Comparison of ENCODE assay signal across 1 cellular context in the genomic region with DNA sequence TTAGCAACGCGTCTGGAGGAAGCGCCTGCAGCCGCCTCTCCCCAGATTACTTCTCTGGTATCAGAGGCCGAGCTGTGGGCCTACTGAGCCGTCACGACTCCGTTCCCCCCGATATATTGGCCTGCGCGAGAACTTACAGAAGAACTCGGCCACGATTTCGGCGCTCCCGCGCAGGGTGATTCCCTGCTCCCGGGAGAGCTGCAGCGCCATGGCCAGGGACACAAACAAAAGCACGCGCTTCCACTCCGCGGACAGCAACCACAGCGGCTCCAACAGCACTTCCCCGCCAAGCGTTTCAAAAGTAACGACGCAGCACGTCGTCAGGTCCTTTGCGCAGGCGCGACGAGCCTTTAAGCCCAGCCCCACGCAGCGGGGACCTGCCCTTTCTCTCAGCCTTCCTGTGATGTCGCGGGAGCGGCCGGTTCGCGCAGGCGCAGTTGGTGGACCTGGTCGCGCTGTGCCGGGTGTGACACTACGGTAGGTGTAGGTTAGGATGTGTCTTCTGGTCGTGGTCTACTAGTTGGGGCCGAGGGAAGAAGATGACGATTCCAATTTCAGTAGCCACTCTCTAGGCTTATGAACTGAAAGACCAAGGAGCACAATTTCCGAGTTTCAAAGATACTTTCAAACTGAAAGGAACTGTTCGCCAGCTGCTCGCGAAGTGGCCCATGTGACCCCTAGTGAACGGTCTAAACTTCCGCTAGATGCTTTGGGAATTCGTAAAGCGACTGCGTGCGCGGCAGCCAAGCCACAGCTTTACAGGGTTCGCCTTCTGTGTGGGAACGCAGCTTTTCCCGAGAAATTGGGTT.
TF ChIP-seq lines count a peak whose summit lies in the region.

Gene MAD2L1, minus strand, starts transcription at position 324 of the 809 bp plus-strand sequence. Its CDS starts 114 bp downstream, at position 210.

TF ChIP-seq in HepG2, 621 proteins besides CTCF, POLR2A, EP300 and RAD21 (continued from another document and continues in another):
- TF ChIP-seq, protein P1, sequence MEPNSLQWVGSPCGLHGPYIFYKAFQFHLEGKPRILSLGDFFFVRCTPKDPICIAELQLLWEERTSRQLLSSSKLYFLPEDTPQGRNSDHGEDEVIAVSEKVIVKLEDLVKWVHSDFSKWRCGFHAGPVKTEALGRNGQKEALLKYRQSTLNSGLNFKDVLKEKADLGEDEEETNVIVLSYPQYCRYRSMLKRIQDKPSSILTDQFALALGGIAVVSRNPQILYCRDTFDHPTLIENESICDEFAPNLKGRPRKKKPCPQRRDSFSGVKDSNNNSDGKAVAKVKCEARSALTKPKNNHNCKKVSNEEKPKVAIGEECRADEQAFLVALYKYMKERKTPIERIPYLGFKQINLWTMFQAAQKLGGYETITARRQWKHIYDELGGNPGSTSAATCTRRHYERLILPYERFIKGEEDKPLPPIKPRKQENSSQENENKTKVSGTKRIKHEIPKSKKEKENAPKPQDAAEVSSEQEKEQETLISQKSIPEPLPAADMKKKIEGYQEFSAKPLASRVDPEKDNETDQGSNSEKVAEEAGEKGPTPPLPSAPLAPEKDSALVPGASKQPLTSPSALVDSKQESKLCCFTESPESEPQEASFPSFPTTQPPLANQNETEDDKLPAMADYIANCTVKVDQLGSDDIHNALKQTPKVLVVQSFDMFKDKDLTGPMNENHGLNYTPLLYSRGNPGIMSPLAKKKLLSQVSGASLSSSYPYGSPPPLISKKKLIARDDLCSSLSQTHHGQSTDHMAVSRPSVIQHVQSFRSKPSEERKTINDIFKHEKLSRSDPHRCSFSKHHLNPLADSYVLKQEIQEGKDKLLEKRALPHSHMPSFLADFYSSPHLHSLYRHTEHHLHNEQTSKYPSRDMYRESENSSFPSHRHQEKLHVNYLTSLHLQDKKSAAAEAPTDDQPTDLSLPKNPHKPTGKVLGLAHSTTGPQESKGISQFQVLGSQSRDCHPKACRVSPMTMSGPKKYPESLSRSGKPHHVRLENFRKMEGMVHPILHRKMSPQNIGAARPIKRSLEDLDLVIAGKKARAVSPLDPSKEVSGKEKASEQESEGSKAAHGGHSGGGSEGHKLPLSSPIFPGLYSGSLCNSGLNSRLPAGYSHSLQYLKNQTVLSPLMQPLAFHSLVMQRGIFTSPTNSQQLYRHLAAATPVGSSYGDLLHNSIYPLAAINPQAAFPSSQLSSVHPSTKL (CRISPR knock-in tag; IDR thresholded peaks at IDR 0.05), result no peak
- TF ChIP-seq ZNF569 (CRISPR knock-in tag; IDR thresholded peaks at IDR 0.05; ENCODE audit: borderline replicate concordance) (no peak), SP4 (CRISPR knock-in tag; IDR thresholded peaks at IDR 0.05) (peak; percentile 66; the same call in 1 of the 2 replicates), ETV6 (CRISPR knock-in tag; conservative IDR thresholded peaks at IDR 0.05) (no peak), SOX6 (IDR thresholded peaks at IDR 0.05) (no peak), SOX6 (CRISPR knock-in tag; IDR thresholded peaks at IDR 0.05) (peak; percentile 38), AGO1 (IDR thresholded peaks at IDR 0.05; ENCODE audit: low read depth, low read length, poor library complexity, severe bottlenecking) (no peak), SUZ12 (IDR thresholded peaks at IDR 0.05; ENCODE audit: low read depth, low read length) (no peak), ZNF576 (CRISPR knock-in tag; IDR thresholded peaks at IDR 0.05) (peak; percentile 6; the same call in 1 of the 2 replicates), TCF7L2 (IDR thresholded peaks at IDR 0.05; ENCODE audit: low read depth, low read length) (no peak), ZNF850 (CRISPR knock-in tag; conservative IDR thresholded peaks at IDR 0.05) (no peak), KAT2B (IDR thresholded peaks at IDR 0.05; ENCODE audit: borderline replicate concordance, low read depth, low read length) (no peak), ZBTB43 (CRISPR knock-in tag; conservative IDR thresholded peaks at IDR 0.05) (0 out of 2 replicates have a peak, but pooled peaks have one; percentile 16), CCDC6 (CRISPR knock-in tag; IDR thresholded peaks at IDR 0.05) (peak; percentile 57; the same call in 1 of the 2 replicates), RARG (CRISPR knock-in tag; IDR thresholded peaks at IDR 0.05; ENCODE audit: low read depth) (no peak), PHF21A (CRISPR knock-in tag; IDR thresholded peaks at IDR 0.05) (no peak), SNAPC4 (CRISPR knock-in tag; IDR thresholded peaks at IDR 0.05) (no peak; the same call in 1 of the 2 replicates), GPN1 (CRISPR knock-in tag; IDR thresholded peaks at IDR 0.05; ENCODE audit: borderline replicate concordance) (no peak), ZSCAN25 (CRISPR knock-in tag; IDR thresholded peaks at IDR 0.05) (peak; percentile 74), FOSL1 (CRISPR knock-in tag; IDR thresholded peaks at IDR 0.05; ENCODE audit: borderline replicate concordance) (no peak), ZNF558 (CRISPR knock-in tag; IDR thresholded peaks at IDR 0.05; ENCODE audit: borderline replicate concordance) (peak; percentile 63; the same call in 1 of the 2 replicates), ZNF678 (CRISPR knock-in tag; IDR thresholded peaks at IDR 0.05) (no peak), ZFYVE20 (CRISPR knock-in tag; IDR thresholded peaks at IDR 0.05; ENCODE audit: borderline replicate concordance, low read depth) (peak; percentile 19; the same call in 1 of the 2 replicates), ZNF263 (CRISPR knock-in tag; IDR thresholded peaks at IDR 0.05) (no peak), ZNF749 (CRISPR knock-in tag; IDR thresholded peaks at IDR 0.05; ENCODE audit: borderline replicate concordance) (no peak), RFX3 (CRISPR knock-in tag; IDR thresholded peaks at IDR 0.05) (no peak; the same call in 1 of the 2 replicates), NFKB2 (CRISPR knock-in tag; IDR thresholded peaks at IDR 0.05; ENCODE audit: borderline replicate concordance) (no peak), MXD1 (CRISPR knock-in tag; IDR thresholded peaks at IDR 0.05) (peak; percentile 98), ZNF280D (CRISPR knock-in tag; IDR thresholded peaks at IDR 0.05) (peak; percentile 44), MYNN (CRISPR knock-in tag; IDR thresholded peaks at IDR 0.05; ENCODE audit: low read depth) (0 out of 2 replicates have a peak, but pooled peaks have one; percentile 73), ZNF207 (IDR thresholded peaks at IDR 0.05; ENCODE audit: borderline replicate concordance) (no peak), ZSCAN9 (CRISPR knock-in tag; IDR thresholded peaks at IDR 0.05; ENCODE audit: borderline replicate concordance) (no peak), JUND (CRISPR knock-in tag; IDR thresholded peaks at IDR 0.05) (no peak), TCF7 (IDR thresholded peaks at IDR 0.05; ENCODE audit: low read depth) (no peak), ZNF292 (CRISPR knock-in tag; IDR thresholded peaks at IDR 0.05; ENCODE audit: borderline replicate concordance, low read depth) (peak; percentile 64), PCBP2 (optimal IDR thresholded peaks at IDR 0.05; ENCODE audit: low read depth, low read length, poor library complexity, severe bottlenecking) (no peak), ZBTB42 (CRISPR knock-in tag; IDR thresholded peaks at IDR 0.05) (no peak), ZNF225 (CRISPR knock-in tag; IDR thresholded peaks at IDR 0.05) (no peak), ZNF768 (CRISPR knock-in tag; IDR thresholded peaks at IDR 0.05) (peak; percentile 42; the same call in 1 of the 2 replicates), FLYWCH1 (CRISPR knock-in tag; IDR thresholded peaks at IDR 0.05) (no peak; the same call in 1 of the 2 replicates), SMYD3 (CRISPR knock-in tag; IDR thresholded peaks at IDR 0.05) (0 out of 2 replicates have a peak, but pooled peaks have one; percentile 70)
- TF ChIP-seq, protein P2, sequence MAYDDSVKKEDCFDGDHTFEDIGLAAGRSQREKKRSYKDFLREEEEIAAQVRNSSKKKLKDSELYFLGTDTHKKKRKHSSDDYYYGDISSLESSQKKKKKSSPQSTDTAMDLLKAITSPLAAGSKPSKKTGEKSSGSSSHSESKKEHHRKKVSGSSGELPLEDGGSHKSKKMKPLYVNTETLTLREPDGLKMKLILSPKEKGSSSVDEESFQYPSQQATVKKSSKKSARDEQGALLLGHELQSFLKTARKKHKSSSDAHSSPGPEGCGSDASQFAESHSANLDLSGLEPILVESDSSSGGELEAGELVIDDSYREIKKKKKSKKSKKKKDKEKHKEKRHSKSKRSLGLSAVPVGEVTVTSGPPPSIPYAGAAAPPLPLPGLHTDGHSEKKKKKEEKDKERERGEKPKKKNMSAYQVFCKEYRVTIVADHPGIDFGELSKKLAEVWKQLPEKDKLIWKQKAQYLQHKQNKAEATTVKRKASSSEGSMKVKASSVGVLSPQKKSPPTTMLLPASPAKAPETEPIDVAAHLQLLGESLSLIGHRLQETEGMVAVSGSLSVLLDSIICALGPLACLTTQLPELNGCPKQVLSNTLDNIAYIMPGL (CRISPR knock-in tag; IDR thresholded peaks at IDR 0.05; ENCODE audit: borderline replicate concordance in 1 of 2, low read depth in 1 of 2), result peak in 1 of 2 experiments; percentile 80; a peak in 3 of 4 replicates
- TF ChIP-seq, protein P3, sequence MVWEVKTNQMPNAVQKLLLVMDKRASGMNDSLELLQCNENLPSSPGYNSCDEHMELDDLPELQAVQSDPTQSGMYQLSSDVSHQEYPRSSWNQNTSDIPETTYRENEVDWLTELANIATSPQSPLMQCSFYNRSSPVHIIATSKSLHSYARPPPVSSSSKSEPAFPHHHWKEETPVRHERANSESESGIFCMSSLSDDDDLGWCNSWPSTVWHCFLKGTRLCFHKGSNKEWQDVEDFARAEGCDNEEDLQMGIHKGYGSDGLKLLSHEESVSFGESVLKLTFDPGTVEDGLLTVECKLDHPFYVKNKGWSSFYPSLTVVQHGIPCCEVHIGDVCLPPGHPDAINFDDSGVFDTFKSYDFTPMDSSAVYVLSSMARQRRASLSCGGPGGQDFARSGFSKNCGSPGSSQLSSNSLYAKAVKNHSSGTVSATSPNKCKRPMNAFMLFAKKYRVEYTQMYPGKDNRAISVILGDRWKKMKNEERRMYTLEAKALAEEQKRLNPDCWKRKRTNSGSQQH (CRISPR knock-in tag; IDR thresholded peaks at IDR 0.05; ENCODE audit: low read depth), result peak; percentile 83
